Comparison of ENCODE assay signal across 1 cellular context in the genomic region with DNA sequence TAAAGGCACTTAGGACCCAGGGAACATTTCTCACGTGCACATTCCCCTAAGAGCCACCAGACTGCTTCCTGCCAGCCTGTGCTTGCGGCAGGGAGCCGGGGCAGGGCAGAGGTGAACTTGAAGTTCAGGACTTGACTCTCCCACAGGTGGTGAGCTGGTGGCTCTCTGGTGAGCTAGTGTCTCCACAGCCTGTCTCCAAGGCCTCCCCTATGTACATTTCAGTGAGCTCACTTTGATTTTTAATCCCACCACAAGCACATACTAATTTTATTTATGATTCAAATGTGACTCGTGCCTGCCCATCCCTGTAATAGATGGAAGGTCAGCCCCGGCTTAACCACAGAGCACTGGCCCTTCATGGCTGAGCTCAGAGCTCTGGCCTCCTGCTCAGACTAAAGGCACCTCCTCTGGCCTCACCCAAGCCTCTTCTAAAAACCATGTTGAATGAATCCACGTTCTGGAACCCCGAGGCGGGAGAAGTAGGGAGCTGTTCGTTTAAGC.
TF ChIP-seq lines count a peak whose summit lies in the region.

No MANE protein-coding gene starts in this region.

TF ChIP-seq in GM23338, 12 proteins besides CTCF, POLR2A, EP300 and RAD21 (continued from another document):
- TF ChIP-seq, protein P1, sequence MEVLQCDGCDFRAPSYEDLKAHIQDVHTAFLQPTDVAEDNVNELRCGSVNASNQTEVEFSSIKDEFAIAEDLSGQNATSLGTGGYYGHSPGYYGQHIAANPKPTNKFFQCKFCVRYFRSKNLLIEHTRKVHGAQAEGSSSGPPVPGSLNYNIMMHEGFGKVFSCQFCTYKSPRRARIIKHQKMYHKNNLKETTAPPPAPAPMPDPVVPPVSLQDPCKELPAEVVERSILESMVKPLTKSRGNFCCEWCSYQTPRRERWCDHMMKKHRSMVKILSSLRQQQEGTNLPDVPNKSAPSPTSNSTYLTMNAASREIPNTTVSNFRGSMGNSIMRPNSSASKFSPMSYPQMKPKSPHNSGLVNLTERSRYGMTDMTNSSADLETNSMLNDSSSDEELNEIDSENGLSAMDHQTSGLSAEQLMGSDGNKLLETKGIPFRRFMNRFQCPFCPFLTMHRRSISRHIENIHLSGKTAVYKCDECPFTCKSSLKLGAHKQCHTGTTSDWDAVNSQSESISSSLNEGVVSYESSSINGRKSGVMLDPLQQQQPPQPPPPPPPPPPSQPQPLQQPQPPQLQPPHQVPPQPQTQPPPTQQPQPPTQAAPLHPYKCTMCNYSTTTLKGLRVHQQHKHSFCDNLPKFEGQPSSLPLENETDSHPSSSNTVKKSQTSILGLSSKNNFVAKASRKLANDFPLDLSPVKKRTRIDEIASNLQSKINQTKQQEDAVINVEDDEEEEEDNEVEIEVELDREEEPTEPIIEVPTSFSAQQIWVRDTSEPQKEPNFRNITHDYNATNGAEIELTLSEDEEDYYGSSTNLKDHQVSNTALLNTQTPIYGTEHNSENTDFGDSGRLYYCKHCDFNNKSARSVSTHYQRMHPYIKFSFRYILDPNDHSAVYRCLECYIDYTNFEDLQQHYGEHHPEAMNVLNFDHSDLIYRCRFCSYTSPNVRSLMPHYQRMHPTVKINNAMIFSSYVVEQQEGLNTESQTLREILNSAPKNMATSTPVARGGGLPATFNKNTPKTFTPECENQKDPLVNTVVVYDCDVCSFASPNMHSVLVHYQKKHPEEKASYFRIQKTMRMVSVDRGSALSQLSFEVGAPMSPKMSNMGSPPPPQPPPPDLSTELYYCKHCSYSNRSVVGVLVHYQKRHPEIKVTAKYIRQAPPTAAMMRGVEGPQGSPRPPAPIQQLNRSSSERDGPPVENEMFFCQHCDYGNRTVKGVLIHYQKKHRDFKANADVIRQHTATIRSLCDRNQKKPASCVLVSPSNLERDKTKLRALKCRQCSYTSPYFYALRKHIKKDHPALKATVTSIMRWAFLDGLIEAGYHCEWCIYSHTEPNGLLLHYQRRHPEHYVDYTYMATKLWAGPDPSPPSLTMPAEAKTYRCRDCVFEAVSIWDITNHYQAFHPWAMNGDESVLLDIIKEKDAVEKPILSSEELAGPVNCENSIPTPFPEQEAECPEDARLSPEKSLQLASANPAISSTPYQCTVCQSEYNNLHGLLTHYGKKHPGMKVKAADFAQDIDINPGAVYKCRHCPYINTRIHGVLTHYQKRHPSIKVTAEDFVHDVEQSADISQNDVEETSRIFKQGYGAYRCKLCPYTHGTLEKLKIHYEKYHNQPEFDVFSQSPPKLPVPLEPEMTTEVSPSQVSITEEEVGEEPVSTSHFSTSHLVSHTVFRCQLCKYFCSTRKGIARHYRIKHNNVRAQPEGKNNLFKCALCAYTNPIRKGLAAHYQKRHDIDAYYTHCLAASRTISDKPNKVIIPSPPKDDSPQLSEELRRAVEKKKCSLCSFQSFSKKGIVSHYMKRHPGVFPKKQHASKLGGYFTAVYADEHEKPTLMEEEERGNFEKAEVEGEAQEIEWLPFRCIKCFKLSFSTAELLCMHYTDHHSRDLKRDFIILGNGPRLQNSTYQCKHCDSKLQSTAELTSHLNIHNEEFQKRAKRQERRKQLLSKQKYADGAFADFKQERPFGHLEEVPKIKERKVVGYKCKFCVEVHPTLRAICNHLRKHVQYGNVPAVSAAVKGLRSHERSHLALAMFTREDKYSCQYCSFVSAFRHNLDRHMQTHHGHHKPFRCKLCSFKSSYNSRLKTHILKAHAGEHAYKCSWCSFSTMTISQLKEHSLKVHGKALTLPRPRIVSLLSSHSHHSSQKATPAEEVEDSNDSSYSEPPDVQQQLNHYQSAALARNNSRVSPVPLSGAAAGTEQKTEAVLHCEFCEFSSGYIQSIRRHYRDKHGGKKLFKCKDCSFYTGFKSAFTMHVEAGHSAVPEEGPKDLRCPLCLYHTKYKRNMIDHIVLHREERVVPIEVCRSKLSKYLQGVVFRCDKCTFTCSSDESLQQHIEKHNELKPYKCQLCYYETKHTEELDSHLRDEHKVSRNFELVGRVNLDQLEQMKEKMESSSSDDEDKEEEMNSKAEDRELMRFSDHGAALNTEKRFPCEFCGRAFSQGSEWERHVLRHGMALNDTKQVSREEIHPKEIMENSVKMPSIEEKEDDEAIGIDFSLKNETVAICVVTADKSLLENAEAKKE (CRISPR knock-in tag; IDR thresholded peaks at IDR 0.05): no peak
